In genomic region chr9:91734371-91734981, GRCh38 we compare ENCODE assay signal across 9 cellular contexts.
DNase-seq lines count a peak whose midpoint lies in the region; ATAC-seq and TF ChIP-seq lines count a peak whose summit lies in the region.
"Had no signal": no experiment of that assay in that cellular context is flagged by ENCODE, and none has a peak within 500 bp of the region (broad histone marks: within the 10 kb centered on the region; RNA-seq: fewer than 3 reads in every experiment).

No MANE protein-coding gene starts in this region.

- H3K4me1 ChIP-seq in DOHH2 (ENCODE audit: control insufficient read depth, low read length) (no peaks in the 10 kb centered on the region), left lung (no peaks in the 10 kb centered on the region)

- H3K4me2 ChIP-seq in DOHH2 (ENCODE audit: low read length), result no peak overlapping the region

- H3K9me2 ChIP-seq in DOHH2 (replicated peaks; ENCODE audit: control insufficient read depth, low read length), result no peaks in the 10 kb centered on the region

- no peaks in the 10 kb centered on the region for H3F3A ChIP-seq in DOHH2 (ENCODE audit: control insufficient read depth, insufficient read depth)

- peak; percentile 51 for TF ChIP-seq RAD21 in Ishikawa (IDR thresholded peaks at IDR 0.05; ENCODE audit: low read depth)

- peak; percentile 45 to 61 for DNase-seq in activated CD4-positive, alpha-beta T cell treated with anti-CD3 and anti-CD28 coated beads for 24 hours (ENCODE audit: low read depth in 2 of 2)
- peak; percentile 30 for DNase-seq in cerebellar cortex (ENCODE audit: low spot score)
- peak; percentile 54 to 88 for DNase-seq in left lung
- peak in 2 of 3 donors; percentile 32 to 34 for DNase-seq in stimulated activated CD4-positive, alpha-beta T cell treated with anti-CD3 and anti-CD28 coated beads, TNF-alpha, amount 100 ng/mL, for 48 hours (ENCODE audit: low read depth in 3 of 3)
- no peak for DNase-seq in SIG-M5 treated with dmso at 0.1 percent for 504 hours (lab: John Stamatoyannopoulos, UW; ENCODE audit: unreplicated experiment)
- no peak for DNase-seq in foreskin melanocyte

- no peaks in the 10 kb centered on the region for H3K27me3 ChIP-seq in DOHH2 (ENCODE audit: control insufficient read depth, low read length)
- peaks cover 0 to 14% of the 10 kb centered on the region in 2 donors for H3K27me3 ChIP-seq in left lung

- ATAC-seq in left lung, result peak; percentile 85

- H3K4me3 ChIP-seq in DOHH2 (ENCODE audit: low read length), result no peak overlapping the region
- H3K4me3 ChIP-seq in left lung, result no peak overlapping the region
- H3K4me3 ChIP-seq: SK-N-MC had no signal

- no peaks in the 10 kb centered on the region for H3K36me3 ChIP-seq in DOHH2 (ENCODE audit: control insufficient read depth, low read length)
- H3K36me3 ChIP-seq in left lung, result no peaks in the 10 kb centered on the region

- intact Hi-C loops in left lung (cut with DNase I), result no loop called here

- H3K27ac ChIP-seq in DOHH2 (ENCODE audit: low read depth, low read length) (no peak overlapping the region), left lung (no peak overlapping the region)
- H3K27ac ChIP-seq: SK-N-MC had no signal

- H4K20me1 ChIP-seq in DOHH2 (ENCODE audit: control insufficient read depth, insufficient read depth, low read depth, low read length), result no peaks in the 10 kb centered on the region

- TF ChIP-seq CTCF in DOHH2 (IDR thresholded peaks at IDR 0.05; ENCODE audit: low read depth, low read length, poor library complexity, severe bottlenecking), result peak; percentile 99
- peak; percentile 95 to 97 for TF ChIP-seq CTCF in left lung (IDR thresholded peaks at IDR 0.05)

- no peaks in the 10 kb centered on the region for H3K79me2 ChIP-seq in DOHH2 (ENCODE audit: control insufficient read depth, low read length)

- TF ChIP-seq EP300 in Ishikawa (IDR thresholded peaks at IDR 0.05; ENCODE audit: borderline replicate concordance), result no peak

- H3K9me3 ChIP-seq in DOHH2 (ENCODE audit: control insufficient read depth, insufficient read depth, low read length) (no peaks in the 10 kb centered on the region), left lung (no peaks in the 10 kb centered on the region)

TF ChIP-seq in Ishikawa, 13 proteins besides CTCF, POLR2A, EP300 and RAD21:
- TF ChIP-seq USF1 (IDR thresholded peaks at IDR 0.05) (no peak), CREB1 (IDR thresholded peaks at IDR 0.05; ENCODE audit: low read depth) (no peak), NFIC (IDR thresholded peaks at IDR 0.05) (no peak), FOXM1 (IDR thresholded peaks at IDR 0.05; ENCODE audit: borderline replicate concordance, low read depth) (no peak), ZBTB7A (IDR thresholded peaks at IDR 0.05; ENCODE audit: low read depth) (no peak), EGR1 (IDR thresholded peaks at IDR 0.05) (no peak)

Comparison
In these comparisons a context has a peak if more than half of its experiments do, and no peak if none do; other contexts are left out.
1. DNase-seq: peak in activated CD4-positive, alpha-beta T cell treated with anti-CD3 and anti-CD28 coated beads for 24 hours (2 of 2), cerebellar cortex (single experiment), left lung (2 of 2) and stimulated activated CD4-positive, alpha-beta T cell treated with anti-CD3 and anti-CD28 coated beads, TNF-alpha, amount 100 ng/mL, for 48 hours (2 of 3); none in SIG-M5 treated with dmso at 0.1 percent for 504 hours (single experiment) and foreskin melanocyte (single experiment).